Comparison of ENCODE assay signal across 8 cellular contexts in genomic region chr19:18522124-18522861, GRCh38. TPM values are rescaled to one million over a fixed set of nuclear protein-coding genes. Genes with fewer than 3 reads are reported as not detected.
A peak's percentile ranks its signal among the peaks of the same experiment; 100 is the strongest.
DNase-seq lines count a peak whose midpoint lies in the region; ATAC-seq and TF ChIP-seq lines count a peak whose summit lies in the region.

No MANE protein-coding gene starts in this region.

- no peak for TF ChIP-seq CTCF in PC-9 (conservative IDR thresholded peaks at IDR 0.05)
- peak in 2 of 3 experiments; percentile 6 to 26 for TF ChIP-seq CTCF in esophagus muscularis mucosa (IDR thresholded peaks at IDR 0.05)

- TF ChIP-seq EP300 in esophagus muscularis mucosa (IDR thresholded peaks at IDR 0.05), result no peak

- peaks cover 11% of the 10 kb centered on the region for H3K4me1 Mint-ChIP-seq in activated T-cell treated with anti-CD3 and anti-CD28 coated beads, Interleukin-2, amount 50 U/mL, for 4 hours (ENCODE audit: low read depth)

- peaks cover 40% of the 10 kb centered on the region for H3K79me2 ChIP-seq in PC-9 (ENCODE audit: low read depth)

- no peaks in the 10 kb centered on the region for H3K9me3 Mint-ChIP-seq in activated T-cell treated with anti-CD3 and anti-CD28 coated beads, Interleukin-2, amount 50 U/mL, for 4 hours

- no peaks in the 10 kb centered on the region for H3K27me3 Mint-ChIP-seq in activated T-cell treated with anti-CD3 and anti-CD28 coated beads, Interleukin-2, amount 50 U/mL, for 4 hours (ENCODE audit: low read depth)

- DNase-seq in DMS53 (lab: John Stamatoyannopoulos, UW), result peak; percentile 99
- peak; percentile 100 for DNase-seq in KBM-7
- DNase-seq in PC-9, result peak; percentile 99
- DNase-seq in activated T-cell treated with anti-CD3 and anti-CD28 coated beads, Interleukin-2, amount 50 U/mL, for 4 hours, result peak; percentile 100
- peak; percentile 100 for DNase-seq in esophagus muscularis mucosa (ENCODE audit: extremely low spot score)
- peak; percentile 100 for DNase-seq in stimulated activated CD8-positive, alpha-beta memory T cell treated with anti-CD3 and anti-CD28 coated beads, Interleukin-7, amount 100 ng/mL, for 24 hours (ENCODE audit: low read depth)

- H3K9me3 ChIP-seq in PC-9 (ENCODE audit: insufficient read depth, low read depth), result no peaks in the 10 kb centered on the region
- no peaks in the 10 kb centered on the region for H3K9me3 ChIP-seq in esophagus muscularis mucosa
- no peaks in the 10 kb centered on the region for H3K9me3 ChIP-seq in muscle layer of colon (ENCODE audit: low read length)

- intact Hi-C loops in PC-9 (cut with micrococcal nuclease; ENCODE audit: unreplicated experiment) (loop anchor here (1.0 to 5.0 kb wide), 3 partner anchors 35 to 55 kb away; partner anchors contain the start of genes KXD1 and UBA52), esophagus muscularis mucosa (cut with DNase I) (loop anchor here (5.0 kb wide), 3 partner anchors 35 to 60 kb away; partner anchors contain the start of gene KXD1)

- H4K20me1 ChIP-seq in PC-9 (ENCODE audit: insufficient read depth), result peaks cover 27% of the 10 kb centered on the region

- in situ Hi-C loops in KBM-7 (cut with MboI; ENCODE audit: low pct_unique_long_range_greater_than_20kb, low sequenced_read_pairs), result no loop called here

- peak overlapping the region; percentile 51 for H3K4me2 ChIP-seq in PC-9

- TF ChIP-seq POLR2A in esophagus muscularis mucosa (IDR thresholded peaks at IDR 0.05; ENCODE audit: low read depth), result no peak

- under 1% methylated on average over 36 of the region's 51 CpGs for WGBS in esophagus muscularis mucosa

- CTCF ChIA-PET in PC-9 (lab: Charles Lee), result interaction anchor here (0.6 kb wide), 1 partner anchor 49 kb away, joined by 3 read pairs; the partner anchor contains the start of gene UBA52

- H3K4me3 Mint-ChIP-seq in activated T-cell treated with anti-CD3 and anti-CD28 coated beads, Interleukin-2, amount 50 U/mL, for 4 hours, result peak overlapping the region; percentile 91

- no peaks in the 10 kb centered on the region for H3K9me2 ChIP-seq in PC-9 (ENCODE audit: insufficient read depth)

- peaks cover 29% of the 10 kb centered on the region for H3K4me1 ChIP-seq in PC-9 (replicated peaks; ENCODE audit: insufficient read depth)
- peaks cover 18 to 43% (median 30%) of the 10 kb centered on the region in 4 donors for H3K4me1 ChIP-seq in esophagus muscularis mucosa
- H3K4me1 ChIP-seq in muscle layer of colon (ENCODE audit: insufficient read depth, low read length), result peaks cover 13% of the 10 kb centered on the region

- peak overlapping the region; percentile 54; the same call in 1 of the 2 replicates for H2AFZ ChIP-seq in PC-9

- H3K4me3 ChIP-seq in PC-9 (peak overlapping the region; percentile 94), esophagus muscularis mucosa (peak overlapping the region; percentile 91 to 99 (median 95)), muscle layer of colon (ENCODE audit: low read depth in 1 of 2, low read length in 2 of 2) (peak overlapping the region; percentile 94 to 99)

- H3K27me3 ChIP-seq in PC-9 (ENCODE audit: insufficient read depth, low read depth) (no peaks in the 10 kb centered on the region), esophagus muscularis mucosa (no peaks in the 10 kb centered on the region), muscle layer of colon (ENCODE audit: control insufficient read depth in 1 of 2, insufficient read depth in 2 of 2, low read length in 2 of 2) (no peaks in the 10 kb centered on the region)

- POLR2A ChIA-PET in PC-9 (lab: Charles Lee; ENCODE audit: unreplicated experiment), result no interaction called here

- no peak overlapping the region for H3K9ac ChIP-seq in muscle layer of colon (ENCODE audit: low read length)

- H3K36me3 Mint-ChIP-seq in activated T-cell treated with anti-CD3 and anti-CD28 coated beads, Interleukin-2, amount 50 U/mL, for 4 hours (ENCODE audit: insufficient read depth), result no peaks in the 10 kb centered on the region

- peaks cover 39% of the 10 kb centered on the region for H3F3A ChIP-seq in PC-9 (ENCODE audit: insufficient read depth, low read depth)

- H3K27ac ChIP-seq in PC-9, result no peak overlapping the region
- peak overlapping the region; percentile 96 to 99 (median 98) for H3K27ac ChIP-seq in esophagus muscularis mucosa (replicated peaks in 1 of 4)
- peak overlapping the region; percentile 94 for H3K27ac ChIP-seq in muscle layer of colon (ENCODE audit: low read depth, low read length)

- no peaks in the 10 kb centered on the region for H3K36me3 ChIP-seq in PC-9 (ENCODE audit: low read depth)
- H3K36me3 ChIP-seq in esophagus muscularis mucosa, result no peaks in the 10 kb centered on the region
- H3K36me3 ChIP-seq in muscle layer of colon (ENCODE audit: insufficient read depth, low read length), result no peaks in the 10 kb centered on the region

- BruUV-seq in PC-9 (replicated peaks; lab: Mats Ljungman, UMichigan), result no TSS peak

- ATAC-seq in GM21723 (IDR thresholded peaks at IDR 0.05; ENCODE audit: unreplicated experiment), result peak; percentile 86
- peak; percentile 91 to 92 for ATAC-seq in activated T-cell treated with anti-CD3 and anti-CD28 coated beads, Interleukin-2, amount 50 U/mL, for 4 hours

RNA-seq across cellular contexts. Expression of gene ELL, which starts 0.4 kb away (rescaled TPM):
- total RNA-seq in PC-9 (2021) (12.9 and 14.6 TPM in 2 replicates), esophagus muscularis mucosa (10 to 100 TPM in 3 of 4 donors, 1 to 10 TPM in 1; 9.1 to 35.1 (median 20.1) TPM)
- 10 to 100 TPM; 25.6 to 32.5 (median 28.8) TPM for total RNA-seq in activated T-cell treated with anti-CD3 and anti-CD28 coated beads, Interleukin-2, amount 50 U/mL, for 4 hours

RNA-seq across cellular contexts. Expression of gene FKBP8, which starts 21.1 kb away (rescaled TPM):
- 231 and 320 TPM in 2 replicates for total RNA-seq in PC-9 (2021)
- 100 to 1,000 TPM; 155 to 163 (median 155) TPM for total RNA-seq in activated T-cell treated with anti-CD3 and anti-CD28 coated beads, Interleukin-2, amount 50 U/mL, for 4 hours
- 100 to 1,000 TPM; 420 to 568 (median 430) TPM for total RNA-seq in esophagus muscularis mucosa

RNA-seq across cellular contexts. Expression of gene KXD1, which starts 35.4 kb away (rescaled TPM):
- 97.0 and 101 TPM in 2 replicates for total RNA-seq in PC-9 (2021)
- 100 to 1,000 TPM; 112 to 129 (median 126) TPM for total RNA-seq in activated T-cell treated with anti-CD3 and anti-CD28 coated beads, Interleukin-2, amount 50 U/mL, for 4 hours
- total RNA-seq in esophagus muscularis mucosa, result 100 to 1,000 TPM; 129 to 155 (median 149) TPM

RNA-seq across cellular contexts. Expression of gene UBA52, which starts 49.4 kb away (rescaled TPM):
- 1,141 and 1,151 TPM in 2 replicates for total RNA-seq in PC-9 (2021)
- 1,000 to 10,000 TPM; 1,928 to 2,027 (median 1,945) TPM for total RNA-seq in activated T-cell treated with anti-CD3 and anti-CD28 coated beads, Interleukin-2, amount 50 U/mL, for 4 hours
- total RNA-seq in esophagus muscularis mucosa, result 100 to 1,000 TPM; 560 to 800 (median 665) TPM
